9 cellular contexts compared by ENCODE assay signal in genomic region chr18:48548404-48548771, GRCh38. TPM values are rescaled to one million over a fixed set of nuclear protein-coding genes. Genes with fewer than 3 reads are reported as not detected.
DNase-seq lines count a peak whose midpoint lies in the region; ATAC-seq and TF ChIP-seq lines count a peak whose summit lies in the region.
"Had no signal": no experiment of that assay in that cellular context is flagged by ENCODE, and none has a peak within 500 bp of the region (broad histone marks: within the 10 kb centered on the region; RNA-seq: fewer than 3 reads in every experiment).

No MANE protein-coding gene starts in this region.

- TF ChIP-seq EP300 in suprapubic skin (IDR thresholded peaks at IDR 0.05): no peak

- H3K9me3 ChIP-seq in HUES48 (ENCODE audit: control insufficient read depth, insufficient read depth, low read length): no peaks in the 10 kb centered on the region
- no peaks in the 10 kb centered on the region for H3K9me3 ChIP-seq in body of pancreas
- no peaks in the 10 kb centered on the region for H3K9me3 ChIP-seq in left ventricle myocardium inferior (replicated peaks)
- H3K9me3 ChIP-seq in suprapubic skin: no peaks in the 10 kb centered on the region

- TF ChIP-seq POLR2A in body of pancreas (IDR thresholded peaks at IDR 0.05): no peak
- no peak for TF ChIP-seq POLR2A in suprapubic skin (IDR thresholded peaks at IDR 0.05)

- TF ChIP-seq CTCF in body of pancreas (IDR thresholded peaks at IDR 0.05) (no peak), left ventricle myocardium inferior (IDR thresholded peaks at IDR 0.05; ENCODE audit: borderline replicate concordance) (no peak), suprapubic skin (IDR thresholded peaks at IDR 0.05) (no peak)

- WGBS in body of pancreas, 2 donors: 56 to 61% methylated on average over 5 of the region's 5 CpGs
- WGBS in suprapubic skin: 40% methylated on average over 3 of the region's 5 CpGs

- H3K36me3 ChIP-seq in HUES48 (ENCODE audit: control insufficient read depth, insufficient read depth, low read length) (no peaks in the 10 kb centered on the region), body of pancreas (replicated peaks in 1 of 2; ENCODE audit: insufficient read depth in 1 of 2, low read depth in 2 of 2) (no peaks in the 10 kb centered on the region), left ventricle myocardium inferior (peaks cover 12% of the 10 kb centered on the region), suprapubic skin (no peaks in the 10 kb centered on the region)

- peak overlapping the region; percentile 19 for H3K27ac ChIP-seq in HUES48 (ENCODE audit: low read depth, low read length)
- H3K27ac ChIP-seq in body of pancreas: no peak overlapping the region
- H3K27ac ChIP-seq in left ventricle myocardium inferior (replicated peaks): peak overlapping the region; percentile 75
- H3K27ac ChIP-seq in suprapubic skin: peak overlapping the region; percentile 72
- H3K27ac ChIP-seq: WERI-Rb-1 had no signal

- peaks cover 6% of the 10 kb centered on the region for H3K27me3 ChIP-seq in HUES48 (ENCODE audit: control insufficient read depth, insufficient read depth, low read length)
- H3K27me3 ChIP-seq in body of pancreas: no peaks in the 10 kb centered on the region
- H3K27me3 ChIP-seq in left ventricle myocardium inferior (ENCODE audit: low read depth): no peaks in the 10 kb centered on the region
- H3K27me3 ChIP-seq in suprapubic skin: no peaks in the 10 kb centered on the region

- H3K4me1 ChIP-seq in HUES48 (ENCODE audit: control insufficient read depth, insufficient read depth, low read length) (peaks cover 52% of the 10 kb centered on the region), body of pancreas (peaks cover 6% of the 10 kb centered on the region), left ventricle myocardium inferior (peaks cover 88% of the 10 kb centered on the region), suprapubic skin (peaks cover 41% of the 10 kb centered on the region)

- no peak overlapping the region for H3K9ac ChIP-seq in HUES48 (ENCODE audit: low read depth, low read length)

- H3K4me3 ChIP-seq in HUES48 (ENCODE audit: low read depth, low read length): no peak overlapping the region
- no peak overlapping the region for H3K4me3 ChIP-seq in body of pancreas
- no peak overlapping the region for H3K4me3 ChIP-seq in left ventricle myocardium inferior
- no peak overlapping the region for H3K4me3 ChIP-seq in suprapubic skin

- peak; percentile 7 for ATAC-seq in body of pancreas
- no peak for ATAC-seq in GM21367 (IDR thresholded peaks at IDR 0.05; ENCODE audit: unreplicated experiment)

- DNase-seq in body of pancreas (no peak), left ventricle myocardium inferior (peak; percentile 28), suprapubic skin (ENCODE audit: low spot score in 2 of 2) (peak; percentile 67 to 72), NCI-H748 treated with DMSO at 0.1 percent for 48 hours (lab: John Stamatoyannopoulos, UW) (no peak), NCI-H1436 (lab: John Stamatoyannopoulos, UW) (no peak), middle frontal gyrus (ENCODE audit: extremely low spot score, low spot score) (no peak)
- DNase-seq: WERI-Rb-1 had no signal

- intact Hi-C loops in body of pancreas (cut with DNase I) (no loop called here), left ventricle myocardium inferior (cut with micrococcal nuclease) (no loop called here)

RNA-seq across cellular contexts. Expression of gene CTIF, which starts 9.6 kb away (rescaled TPM):
- 10 to 100 TPM; 18.7 to 24.4 TPM for total RNA-seq in body of pancreas
- total RNA-seq in left ventricle myocardium inferior: 60.0 TPM
- total RNA-seq in suprapubic skin: 10 to 100 TPM; 29.0 to 61.5 (median 37.7) TPM

Comparison
In these comparisons a context has a peak if more than half of its experiments do, and no peak if none do; other contexts are left out.
1. H3K27ac ChIP-seq: peak in HUES48 (single experiment), left ventricle myocardium inferior (single experiment) and suprapubic skin (single experiment); none in body of pancreas (0 of 4).
2. DNase-seq: peak in left ventricle myocardium inferior (single experiment) and suprapubic skin (2 of 2); none in body of pancreas (0 of 4), NCI-H748 treated with DMSO at 0.1 percent for 48 hours (single experiment), NCI-H1436 (single experiment) and middle frontal gyrus (single experiment).